In the genomic region with DNA sequence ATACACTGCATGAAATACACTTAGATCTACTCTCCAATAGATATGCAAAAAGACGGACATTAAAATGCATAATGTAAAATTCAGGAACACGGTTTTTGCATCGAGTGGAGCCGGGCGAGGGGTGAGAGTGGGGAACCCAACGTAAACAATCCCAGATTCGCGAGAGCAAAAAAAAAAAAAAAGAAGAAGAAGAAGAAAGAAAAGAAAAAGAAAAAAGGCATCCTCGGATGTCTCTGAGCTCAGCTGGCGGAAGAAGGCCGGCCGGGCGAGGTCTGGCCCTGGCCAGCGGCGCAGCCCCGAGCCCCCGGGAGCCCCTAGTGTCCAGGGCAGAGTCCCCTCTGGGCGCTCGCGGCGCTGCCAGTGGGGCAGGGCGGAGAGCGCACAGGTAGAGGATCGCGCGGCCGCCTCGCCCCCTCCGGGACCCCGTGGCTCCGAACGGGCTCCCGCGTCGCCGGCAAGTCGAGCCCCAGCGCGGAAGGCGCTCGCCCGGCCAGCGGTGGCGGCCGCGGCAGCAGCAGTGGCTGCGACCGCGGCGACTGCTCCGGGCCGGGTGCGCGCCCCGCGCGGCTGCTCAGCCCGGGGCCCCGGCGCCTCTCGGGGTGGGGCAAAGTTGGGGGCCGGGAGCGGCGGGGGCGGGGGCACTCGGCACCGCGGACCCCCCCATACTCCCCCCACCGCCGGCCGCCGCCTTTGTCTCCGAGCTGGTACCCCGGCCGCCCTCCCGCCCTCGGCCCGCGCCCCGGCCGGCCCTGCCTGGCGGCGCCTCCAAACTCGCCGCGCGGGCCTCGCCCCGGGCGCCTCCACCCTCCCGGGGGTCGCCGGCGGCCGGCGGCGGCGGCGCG, we compare ENCODE assay signal across 8 cellular contexts. TPM values are rescaled to one million over a fixed set of nuclear protein-coding genes. Genes with fewer than 3 reads are reported as not detected.
DNase-seq lines count a peak whose midpoint lies in the region; ATAC-seq and TF ChIP-seq lines count a peak whose summit lies in the region.

No MANE protein-coding gene starts in this region.

- no peaks in the 10 kb centered on the region for H3K9me3 ChIP-seq in adrenal gland (replicated peaks in 1 of 3)

- TF ChIP-seq CTCF in adrenal gland (IDR thresholded peaks at IDR 0.05): peak in 3 of 6 experiments; percentile 21 to 32 (median 24)

- peak in 1 of 2 donors; percentile 58 for TF ChIP-seq POLR2A in adrenal gland (IDR thresholded peaks at IDR 0.05)

- H3K27ac Mint-ChIP-seq in immature natural killer cell: peak overlapping the region in 4 of 6 donors; percentile 34 to 90 (median 81)
- H3K27ac Mint-ChIP-seq in stimulated activated naive B cell treated with anti-CD40 and anti-IgM and Interleukin-4, amounts not matched to agents 10 μg/mL and 1 μg/mL and 100 μg/mL, for 72 hours: peak overlapping the region; percentile 84

- ATAC-seq in GM19467 (IDR thresholded peaks at IDR 0.05; ENCODE audit: unreplicated experiment) (peak; percentile 42), HG03558 (IDR thresholded peaks at IDR 0.05; ENCODE audit: extremely low read depth, unreplicated experiment) (peak; percentile 31)
- peak; percentile 52 to 68 for ATAC-seq in stimulated activated naive B cell treated with anti-CD40 and anti-IgM and Interleukin-4, amounts not matched to agents 10 μg/mL and 1 μg/mL and 100 μg/mL, for 72 hours (replicated peaks)

- WGBS in adrenal gland, 4 donors: 0 to 1% (median 1%) methylated on average over 21 to 99 of the region's 100 CpGs

- peak overlapping the region in 3 of 4 donors; percentile 22 to 92 (median 46) for H3K4me3 ChIP-seq in adrenal gland

- H3K27me3 Mint-ChIP-seq in immature natural killer cell (ENCODE audit: low read depth in 3 of 3): peaks cover 14 to 37% (median 28%) of the 10 kb centered on the region in 3 donors
- H3K27me3 Mint-ChIP-seq in stimulated activated naive B cell treated with anti-CD40 and anti-IgM and Interleukin-4, amounts not matched to agents 10 μg/mL and 1 μg/mL and 100 μg/mL, for 72 hours: peaks cover 38 to 40% of the 10 kb centered on the region in 2 donors

- peak overlapping the region; percentile 94 to 99 (median 95) for H3K4me3 Mint-ChIP-seq in immature natural killer cell
- peak overlapping the region; percentile 89 to 91 for H3K4me3 Mint-ChIP-seq in stimulated activated naive B cell treated with anti-CD40 and anti-IgM and Interleukin-4, amounts not matched to agents 10 μg/mL and 1 μg/mL and 100 μg/mL, for 72 hours

- DNase-seq in ELR (ENCODE audit: low read depth): peak; percentile 53
- peak in 4 of 7 donors; percentile 37 to 55 (median 48) for DNase-seq in adrenal gland
- DNase-seq in immature natural killer cell: peak in 1 of 3 donors; percentile 10
- DNase-seq in stimulated activated naive B cell treated with anti-CD40 and anti-IgM and Interleukin-4, amounts not matched to agents 10 μg/mL and 1 μg/mL and 100 μg/mL, for 72 hours: no peak
- no peak for DNase-seq in A172 (ENCODE audit: low spot score)
- no peak for DNase-seq in activated CD4-positive, alpha-beta T cell treated with anti-CD3 and anti-CD28 coated beads, Interleukin-2, amount 50 U/mL, for 1 hour

- H3K27me3 ChIP-seq in adrenal gland: no peaks in the 10 kb centered on the region

- H3K9me3 Mint-ChIP-seq in immature natural killer cell: peaks cover 0 to 2% (median 0%) of the 10 kb centered on the region in 6 donors
- no peaks in the 10 kb centered on the region for H3K9me3 Mint-ChIP-seq in stimulated activated naive B cell treated with anti-CD40 and anti-IgM and Interleukin-4, amounts not matched to agents 10 μg/mL and 1 μg/mL and 100 μg/mL, for 72 hours

- intact Hi-C loops in adrenal gland (cut with DNase I): no loop called here

- H3K36me3 ChIP-seq in adrenal gland (replicated peaks in 1 of 2): no peaks in the 10 kb centered on the region

- H3K4me1 Mint-ChIP-seq in immature natural killer cell: peaks cover 33 to 39% of the 10 kb centered on the region in 2 donors
- peaks cover 14 to 33% of the 10 kb centered on the region in 2 donors for H3K4me1 Mint-ChIP-seq in stimulated activated naive B cell treated with anti-CD40 and anti-IgM and Interleukin-4, amounts not matched to agents 10 μg/mL and 1 μg/mL and 100 μg/mL, for 72 hours

- H3K36me3 Mint-ChIP-seq in immature natural killer cell: peaks cover 0 to 4% (median 4%) of the 10 kb centered on the region in 3 donors
- peaks cover 0 to 2% of the 10 kb centered on the region in 2 donors for H3K36me3 Mint-ChIP-seq in stimulated activated naive B cell treated with anti-CD40 and anti-IgM and Interleukin-4, amounts not matched to agents 10 μg/mL and 1 μg/mL and 100 μg/mL, for 72 hours

- peak overlapping the region; percentile 79 to 98 (median 97) for H3K27ac ChIP-seq in adrenal gland

- peaks cover 46 to 52% of the 10 kb centered on the region in 2 donors for H3K4me1 ChIP-seq in adrenal gland (replicated peaks in 1 of 2)

RNA-seq across cellular contexts. Expression of gene ZFHX3, which starts 9.7 kb away (rescaled TPM):
- total RNA-seq in adrenal gland: 10 to 100 TPM; 16.8 to 31.6 (median 21.7) TPM
- polyA plus RNA-seq in adrenal gland (10 to 100 TPM in 1 of 3 donors, 1 to 10 TPM in 2; 2.4 to 11.2 (median 9.4) TPM), immature natural killer cell (1 to 10 TPM in 2 of 3 donors, under 1 TPM in 1; 0.05 to 1.4 (median 1.0) TPM)
- 2.4 and 2.5 TPM in 2 replicates for total RNA-seq in A172 (2014; rRNA removed; shearing (Covaris generic))

Comparison
In these comparisons a context has a peak if more than half of its experiments do, and no peak if none do; other contexts are left out.
1. DNase-seq: peak in ELR (single experiment) and adrenal gland (4 of 7); none in stimulated activated naive B cell treated with anti-CD40 and anti-IgM and Interleukin-4, amounts not matched to agents 10 μg/mL and 1 μg/mL and 100 μg/mL, for 72 hours (single experiment), A172 (single experiment) and activated CD4-positive, alpha-beta T cell treated with anti-CD3 and anti-CD28 coated beads, Interleukin-2, amount 50 U/mL, for 1 hour (single experiment).
2. Peak in every context shown above with its lines, with median percentiles within 50 percentile points of each other: ATAC-seq.